8 cellular contexts compared by ENCODE assay signal in the genomic region with DNA sequence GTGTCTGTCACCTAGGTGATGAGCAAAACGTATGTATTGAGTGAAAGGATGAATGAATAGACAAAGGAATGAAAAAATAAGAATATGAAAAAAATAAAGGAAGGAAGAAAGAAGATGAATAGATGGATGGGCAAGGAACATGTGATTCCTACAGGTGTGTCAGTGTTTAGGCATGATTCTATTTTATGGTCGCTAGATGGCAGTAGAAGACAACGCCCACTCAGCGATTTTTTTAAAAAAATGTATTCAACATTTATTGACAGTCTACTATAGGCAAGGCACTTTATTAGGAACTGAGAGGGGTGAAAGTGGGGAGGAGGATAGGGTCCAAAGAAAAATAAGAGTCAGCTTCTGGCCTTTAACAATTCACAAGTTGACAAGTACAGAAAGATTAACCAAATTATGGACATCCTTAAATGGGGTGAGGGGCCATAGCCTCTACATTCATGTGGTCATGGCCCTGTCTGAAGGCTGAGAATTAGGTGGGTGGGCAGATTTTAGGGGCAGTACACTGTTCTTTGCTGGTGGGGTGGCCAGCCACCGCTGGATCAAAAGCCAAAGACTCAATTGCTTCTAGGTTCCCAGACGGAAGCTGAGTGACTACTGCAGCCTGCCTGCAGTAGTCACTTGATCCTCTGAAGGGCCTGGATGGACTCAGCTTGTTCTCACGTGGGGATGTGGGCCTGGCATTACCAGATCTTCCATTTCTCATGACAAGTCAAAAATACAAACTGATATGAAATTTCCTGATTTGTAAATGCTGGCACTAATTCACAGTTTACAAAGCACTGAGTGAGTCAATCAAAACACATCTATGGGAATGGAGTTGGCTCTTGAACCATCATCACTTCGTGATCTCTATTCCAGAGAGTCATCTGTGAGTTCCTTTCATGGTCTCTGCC.
A peak's percentile ranks its signal among the peaks of the same experiment; 100 is the strongest.
DNase-seq lines count a peak whose midpoint lies in the region; ATAC-seq and TF ChIP-seq lines count a peak whose summit lies in the region.

No MANE protein-coding gene starts in this region.

- H3K27me3 Mint-ChIP-seq in mesothelial cell of epicardium (ENCODE audit: low read depth) = no peaks in the 10 kb centered on the region

- H3K36me3 ChIP-seq in breast epithelium = no peaks in the 10 kb centered on the region

- DNase-seq in AG04449 (ENCODE audit: low read depth, low spot score) = no peak
- DNase-seq in GM03348 (ENCODE audit: low spot score) = peak; percentile 55
- DNase-seq in NCI-H2171 (lab: John Stamatoyannopoulos, UW) = peak; percentile 15
- DNase-seq in breast epithelium (ENCODE audit: low spot score in 2 of 2) = no peak
- DNase-seq in mesothelial cell of epicardium (ENCODE audit: low spot score in 2 of 2, unreplicated experiment in 2 of 2) = no peak

- H3K9me3 Mint-ChIP-seq in mesothelial cell of epicardium = peaks cover 6% of the 10 kb centered on the region

- H3K4me1 Mint-ChIP-seq in mesothelial cell of epicardium = peaks cover 3% of the 10 kb centered on the region

- H3K27ac Mint-ChIP-seq in mesothelial cell of epicardium = no peak overlapping the region

- no peak overlapping the region for H3K4me3 Mint-ChIP-seq in mesothelial cell of epicardium

- H3K4me1 ChIP-seq in breast epithelium = no peaks in the 10 kb centered on the region

- TF ChIP-seq POLR2A in breast epithelium (IDR thresholded peaks at IDR 0.05) = no peak

- no peak overlapping the region for H3K4me3 ChIP-seq in AG04449 (ENCODE audit: low read depth, low read length)
- H3K4me3 ChIP-seq in breast epithelium = no peak overlapping the region

- POLR2A ChIA-PET in AG04449 (lab: Yijun Ruan, JAX) = no interaction called here

- intact Hi-C loops in breast epithelium (cut with DNase I; ENCODE audit: low total_unique reads) = loop anchor here (10.0 kb wide), 1 partner anchor 682 kb away; no protein-coding TSS in a partner anchor

- H3K27ac ChIP-seq in breast epithelium = no peak overlapping the region

- CTCF ChIA-PET in AG04449 (lab: Yijun Ruan, JAX) = interaction anchor here (0.7 to 7.5 kb wide), 56 partner anchors 10 to 1984 kb away, joined by 3 to 184 read pairs (median 4); a partner anchor contains a TSS

- no peaks in the 10 kb centered on the region for H3K36me3 Mint-ChIP-seq in mesothelial cell of epicardium

- TF ChIP-seq CTCF in AG04449 (IDR thresholded peaks at IDR 0.05; ENCODE audit: insufficient read depth, low read length, missing control alignments) (peak; percentile 33), breast epithelium (IDR thresholded peaks at IDR 0.05) (peak in 2 of 3 donors; percentile 55 to 71), mesothelial cell of epicardium (IDR thresholded peaks at IDR 0.05; ENCODE audit: unreplicated experiment) (peak; percentile 67)

- ATAC-seq in HG02973 (IDR thresholded peaks at IDR 0.05; ENCODE audit: unreplicated experiment) (no peak), GM19452 (IDR thresholded peaks at IDR 0.05; ENCODE audit: unreplicated experiment) (no peak), HG03280 (IDR thresholded peaks at IDR 0.05; ENCODE audit: unreplicated experiment) (no peak)

- H3K27me3 ChIP-seq in breast epithelium = no peaks in the 10 kb centered on the region

- H3K9me3 ChIP-seq in breast epithelium = no peaks in the 10 kb centered on the region

Comparison
In these comparisons a context has a peak if more than half of its experiments do, and no peak if none do; other contexts are left out.
1. DNase-seq: peak in GM03348 (single experiment) and NCI-H2171 (single experiment); none in AG04449 (single experiment), breast epithelium (0 of 2) and mesothelial cell of epicardium (0 of 2).
2. Peak in every context shown above with its lines, with median percentiles within 50 percentile points of each other: CTCF ChIP-seq.